In the genomic region with DNA sequence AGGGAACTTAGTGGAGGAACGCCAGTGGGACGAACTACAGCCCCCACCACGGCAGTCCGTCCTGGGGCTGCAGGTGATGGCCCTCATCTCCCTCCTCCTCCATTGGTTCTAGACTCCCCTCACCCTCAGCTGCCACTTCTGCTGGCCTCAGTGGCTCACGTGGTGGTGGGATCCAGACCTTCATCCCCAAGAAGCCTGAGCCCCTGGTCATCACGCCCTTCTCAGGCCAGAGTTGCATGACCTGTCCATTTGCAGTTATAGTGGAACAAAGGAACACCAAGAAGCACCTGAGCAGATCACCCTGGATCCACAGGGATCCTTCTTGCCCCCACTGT, we compare ENCODE assay signal across 36 cellular contexts. TPM values are rescaled to one million over a fixed set of nuclear protein-coding genes. Genes with fewer than 3 reads are reported as not detected.
"Had no signal": no experiment of that assay in that cellular context is flagged by ENCODE, and none has a peak within 500 bp of the region (broad histone marks: within the 10 kb centered on the region; RNA-seq: fewer than 3 reads in every experiment).

No MANE protein-coding gene starts in this region.

- H3K4me2 ChIP-seq: hepatocyte had no signal

- H3K36me3 Mint-ChIP-seq: naive thymus-derived CD8-positive, alpha-beta T cell had no signal

- H3K4me3 ChIP-seq: gastroesophageal sphincter, heart left ventricle, hepatocyte, left lung, ovary, psoas muscle, sigmoid colon, stomach, thyroid gland had no signal

- H3K9me3 ChIP-seq: gastroesophageal sphincter, heart left ventricle, left lung, ovary, psoas muscle, sigmoid colon, stomach, thyroid gland had no signal

- H2AFZ ChIP-seq: hepatocyte had no signal

- H3K27ac ChIP-seq: foreskin keratinocyte, gastroesophageal sphincter, heart left ventricle, hepatocyte, left lung, ovary, psoas muscle, sigmoid colon, stomach, thyroid gland had no signal

- H3K36me3 ChIP-seq: gastroesophageal sphincter, heart left ventricle, left lung, ovary, sigmoid colon, stomach, thyroid gland had no signal

- H3K27ac Mint-ChIP-seq: naive thymus-derived CD8-positive, alpha-beta T cell; nephron progenitor cell; stimulated activated effector memory CD8-positive, alpha-beta T cell treated with anti-CD3 and anti-CD28 coated beads, Interleukin-12 subunit alpha, Interleukin-12 subunit beta, amount 100 ng/mL, for 72 hours had no signal

- DNase-seq: cortex of kidney; effector CD4-positive, alpha-beta T cell; foreskin keratinocyte; heart left ventricle; left cardiac atrium; left lung; naive thymus-derived CD8-positive, alpha-beta T cell; nephron progenitor cell; occipital lobe; ovary; posterior cingulate gyrus; psoas muscle; right cardiac atrium; sigmoid colon; stimulated activated CD4-positive, alpha-beta T cell treated with anti-CD3 and anti-CD28 coated beads, Interleukin-2, amount 100 ng/mL, for 24 hours; stimulated activated CD4-positive, alpha-beta T cell treated with anti-CD3 and anti-CD28 coated beads, Interleukin-4, amount 100 ng/mL, for 24 hours; stimulated activated naive CD4-positive, alpha-beta T cell treated with Interleukin-2 at 50 U/mL for 16 hours; stomach; thyroid gland; trophoblast cell had no signal

- H3K4me1 ChIP-seq: foreskin keratinocyte, psoas muscle, thyroid gland had no signal

- H3K4me3 Mint-ChIP-seq: naive thymus-derived CD8-positive, alpha-beta T cell; nephron progenitor cell; stimulated activated effector memory CD8-positive, alpha-beta T cell treated with anti-CD3 and anti-CD28 coated beads, Interleukin-12 subunit alpha, Interleukin-12 subunit beta, amount 100 ng/mL, for 72 hours had no signal

- H3K27me3 ChIP-seq: heart left ventricle, hepatocyte, left lung, ovary, sigmoid colon, thyroid gland had no signal

- H3K9me3 Mint-ChIP-seq: naive thymus-derived CD8-positive, alpha-beta T cell; nephron progenitor cell; stimulated activated effector memory CD8-positive, alpha-beta T cell treated with anti-CD3 and anti-CD28 coated beads, Interleukin-12 subunit alpha, Interleukin-12 subunit beta, amount 100 ng/mL, for 72 hours had no signal

RNA-seq across cellular contexts. Expression of a gene that starts 13.0 kb away (rescaled TPM):
- total RNA-seq: fibroblast of lung; foreskin keratinocyte; myocyte; naive thymus-derived CD8-positive, alpha-beta T cell; renal cortical epithelial cell had no signal
- polyA plus RNA-seq: fibroblast of lung; naive thymus-derived CD8-positive, alpha-beta T cell had no signal

RNA-seq across cellular contexts. Expression of a gene that starts 22.8 kb away (rescaled TPM):
- total RNA-seq: dermis microvascular lymphatic vessel endothelial cell; fibroblast of lung; foreskin keratinocyte; gastroesophageal sphincter; heart left ventricle; hepatocyte; kidney epithelial cell; left cardiac atrium; left lung; lower leg skin; lung microvascular endothelial cell; mesenteric fat pad; myocyte; naive thymus-derived CD8-positive, alpha-beta T cell; occipital lobe; ovary; psoas muscle; renal cortical epithelial cell; right cardiac atrium; sigmoid colon; skeletal muscle tissue; stomach; subcutaneous adipose tissue; temporal lobe; thyroid gland; urinary bladder had no signal
- polyA plus RNA-seq: esophagus; fibroblast of lung; foreskin keratinocyte; heart left ventricle; hepatocyte; naive thymus-derived CD8-positive, alpha-beta T cell; ovary; psoas muscle; right cardiac atrium; sigmoid colon; stomach; urinary bladder had no signal

RNA-seq across cellular contexts. Expression of a gene that starts 25.7 kb away (rescaled TPM):
- total RNA-seq: dermis microvascular lymphatic vessel endothelial cell; fibroblast of lung; foreskin keratinocyte; gastroesophageal sphincter; heart left ventricle; kidney epithelial cell; left cardiac atrium; left lung; lower leg skin; lung microvascular endothelial cell; mesenteric fat pad; myocyte; naive thymus-derived CD8-positive, alpha-beta T cell; occipital lobe; ovary; renal cortical epithelial cell; right cardiac atrium; sigmoid colon; skeletal muscle tissue; stomach; subcutaneous adipose tissue; temporal lobe; urinary bladder had no signal
- polyA plus RNA-seq: fibroblast of lung, heart left ventricle had no signal

RNA-seq across cellular contexts. Expression of a gene that starts 31.4 kb away (rescaled TPM):
- total RNA-seq: dermis microvascular lymphatic vessel endothelial cell, fibroblast of lung, lung microvascular endothelial cell, skeletal muscle tissue had no signal
- polyA plus RNA-seq: fibroblast of lung had no signal
